Comparison of ENCODE assay signal across 8 cellular contexts in the genomic region with DNA sequence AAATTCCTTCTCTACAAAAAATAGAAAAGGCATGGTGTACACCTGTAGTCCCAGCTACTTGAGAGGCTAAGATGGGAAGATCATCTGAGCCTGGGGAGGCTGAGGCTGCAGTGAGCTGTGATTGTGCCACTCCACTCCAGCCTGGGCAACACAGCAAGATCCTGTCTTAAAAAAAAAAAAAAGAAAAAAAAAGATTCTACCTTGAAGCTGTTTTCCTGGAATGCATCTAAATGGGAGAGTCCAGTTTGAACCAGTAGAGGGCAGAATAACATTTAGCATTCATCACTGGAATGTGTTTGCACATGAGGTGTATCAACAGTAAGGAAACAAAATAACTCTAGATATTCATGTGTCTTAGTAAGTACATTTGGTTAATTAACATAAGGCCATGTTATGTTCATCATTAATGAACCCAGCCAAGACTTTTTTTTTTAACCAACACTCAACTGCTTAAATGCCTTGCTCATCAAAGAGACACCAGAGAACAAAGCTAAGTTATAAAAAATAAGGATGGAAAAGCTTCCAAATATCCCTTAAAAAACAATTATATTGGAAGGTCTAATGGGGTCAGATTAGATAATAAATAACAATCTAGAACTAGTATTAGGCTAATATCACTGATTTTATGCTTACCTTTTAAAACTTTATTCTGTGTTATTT. TPM values are rescaled to one million over a fixed set of nuclear protein-coding genes. Genes with fewer than 3 reads are reported as not detected.
DNase-seq lines count a peak whose midpoint lies in the region; ATAC-seq, FAIRE-seq and TF ChIP-seq lines count a peak whose summit lies in the region.

No MANE protein-coding gene starts in this region.

- H3K27ac Mint-ChIP-seq in progenitor cell of endocrine pancreas, result no peak overlapping the region

- ATAC-seq in HG02884 (IDR thresholded peaks at IDR 0.05; ENCODE audit: unreplicated experiment), result peak; percentile 57

- FAIRE-seq in H54 (lab: Jason Lieb, UNC), result no peak

- TF ChIP-seq POLR2A in H54 (IDR thresholded peaks at IDR 0.05; ENCODE audit: low read depth, low read length), result no peak

- peaks cover 2% of the 10 kb centered on the region for H3K4me1 Mint-ChIP-seq in progenitor cell of endocrine pancreas (ENCODE audit: low read depth)

- H3K4me3 ChIP-seq in AG09309 (ENCODE audit: control insufficient read depth, low read depth, low read length), result no peak overlapping the region

- TF ChIP-seq CTCF in AG09309 (IDR thresholded peaks at IDR 0.05; ENCODE audit: control insufficient read depth, insufficient read depth, low read depth, low read length, missing control alignments) (peak; percentile 69), progenitor cell of endocrine pancreas (IDR thresholded peaks at IDR 0.05; ENCODE audit: unreplicated experiment) (peak; percentile 78)

- peaks cover 40% of the 10 kb centered on the region for H3K36me3 Mint-ChIP-seq in progenitor cell of endocrine pancreas (ENCODE audit: insufficient read depth)

- no peaks in the 10 kb centered on the region for H3K27me3 Mint-ChIP-seq in progenitor cell of endocrine pancreas

- no peak overlapping the region for H3K4me3 Mint-ChIP-seq in progenitor cell of endocrine pancreas (ENCODE audit: low read depth)

- H3K9me3 Mint-ChIP-seq in progenitor cell of endocrine pancreas (ENCODE audit: low read depth), result peaks cover 29% of the 10 kb centered on the region

- DNase-seq in AG09309 (ENCODE audit: low read depth), result peak; percentile 32
- peak; percentile 75 for DNase-seq in GM03348 (ENCODE audit: low spot score)
- DNase-seq in RKO (ENCODE audit: low spot score), result peak; percentile 52
- DNase-seq in fibroblast of gingiva (ENCODE audit: low read depth), result peak; percentile 57
- no peak for DNase-seq in progenitor cell of endocrine pancreas (ENCODE audit: low spot score, unreplicated experiment)
- DNase-seq in H54 (ENCODE audit: insufficient read length, low spot score), result no peak
- DNase-seq in NK-92 treated with Interleukin-12 subunit alpha and Interleukin-12 subunit beta, amount 100 ng/mL, for 24 hours (lab: John Stamatoyannopoulos, UW), result no peak

RNA-seq across cellular contexts. Expression of a gene that starts 16.1 kb away (rescaled TPM):
- 2.5 and 3.6 TPM in 2 replicates for total RNA-seq in progenitor cell of endocrine pancreas

RNA-seq across cellular contexts. Expression of a gene that starts 25.8 kb away (rescaled TPM):
- total RNA-seq in progenitor cell of endocrine pancreas, result not detected in 2 replicates

RNA-seq across cellular contexts. Expression of a gene that starts 57.1 kb away (rescaled TPM):
- total RNA-seq in progenitor cell of endocrine pancreas, result not detected in 2 replicates

Comparison
In these comparisons a context has a peak if more than half of its experiments do, and no peak if none do; other contexts are left out.
1. DNase-seq: peak in AG09309 (single experiment), GM03348 (single experiment), RKO (single experiment) and fibroblast of gingiva (single experiment); none in progenitor cell of endocrine pancreas (single experiment), H54 (single experiment) and NK-92 treated with Interleukin-12 subunit alpha and Interleukin-12 subunit beta, amount 100 ng/mL, for 24 hours (single experiment).